In the genomic region with DNA sequence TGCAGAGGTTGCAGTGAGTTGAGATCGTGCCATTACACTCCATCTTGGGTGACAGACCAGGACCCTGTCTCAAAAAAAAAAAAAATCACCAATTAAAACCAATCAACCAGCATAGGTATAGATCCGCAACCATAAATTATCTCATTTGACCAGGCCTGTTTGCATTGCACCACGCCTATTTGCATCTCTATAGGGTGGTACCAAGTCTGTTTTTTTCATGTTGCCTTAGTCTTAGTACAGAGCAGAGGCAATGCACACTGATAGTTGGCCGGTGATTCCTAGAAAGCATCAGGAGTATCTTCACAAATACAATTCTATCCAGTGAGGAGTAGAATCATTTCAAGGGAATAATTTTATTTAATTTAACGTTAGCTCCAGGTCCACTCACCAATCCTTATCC, we compare ENCODE assay signal across 20 cellular contexts. TPM values are rescaled to one million over a fixed set of nuclear protein-coding genes. Genes with fewer than 3 reads are reported as not detected.
DNase-seq lines count a peak whose midpoint lies in the region; ATAC-seq and TF ChIP-seq lines count a peak whose summit lies in the region.
"Had no signal": no experiment of that assay in that cellular context is flagged by ENCODE, and none has a peak within 500 bp of the region (broad histone marks: within the 10 kb centered on the region; RNA-seq: fewer than 3 reads in every experiment).

No MANE protein-coding gene starts in this region.

- no peak overlapping the region for H2AFZ ChIP-seq in neuronal stem cell (ENCODE audit: low read length)

- H3K27ac ChIP-seq in BLaER1 treated with 17β-estradiol and CSF1 and Interleukin-3, amounts not matched to agents 10 nM and 100 nM = peak overlapping the region in 6 of 11 experiments; percentile 34 to 83 (median 64); a peak in 9 of 22 replicates
- H3K27ac ChIP-seq in HEK293 (ENCODE audit: extremely low read depth, low read depth, low read length) (no peak overlapping the region), neuronal stem cell (replicated peaks; ENCODE audit: low read length) (no peak overlapping the region)
- H3K27ac ChIP-seq: BLaER1, HL-60 had no signal

- H2AK5ac ChIP-seq in neuronal stem cell (ENCODE audit: low read depth, low read length) = no peak overlapping the region

- peak overlapping the region in 7 of 11 experiments; percentile 10 to 75 (median 58); a peak in 12 of 22 replicates for H3K4me2 ChIP-seq in BLaER1 treated with 17β-estradiol and CSF1 and Interleukin-3, amounts not matched to agents 10 nM and 100 nM
- H3K4me2 ChIP-seq in neuronal stem cell (ENCODE audit: insufficient read depth, low read length, poor library complexity, severe bottlenecking) = no peak overlapping the region

- H3K4me1 ChIP-seq in BLaER1 treated with 17β-estradiol and CSF1 and Interleukin-3, amounts not matched to agents 10 nM and 100 nM = peaks cover 8 to 74% (median 21%) of the 10 kb centered on the region in 10 experiments; a peak in 17 of 20 replicates
- H3K4me1 ChIP-seq in HEK293 (ENCODE audit: control insufficient read depth, insufficient read depth, low read length) (no peaks in the 10 kb centered on the region), mucosa of descending colon (ENCODE audit: low read depth) (no peaks in the 10 kb centered on the region), neuronal stem cell (ENCODE audit: control insufficient read depth in 2 of 2, insufficient read depth in 1 of 2, low read depth in 1 of 2, low read length in 2 of 2) (peaks cover 0 to 1% of the 10 kb centered on the region in 2 donors)

- no peaks in the 10 kb centered on the region for H4K20me1 ChIP-seq in BLaER1 treated with 17β-estradiol and CSF1 and Interleukin-3, amounts not matched to agents 10 nM and 100 nM
- H4K20me1 ChIP-seq: BLaER1 had no signal

- POLR2A ChIA-PET in HEK293 (lab: Yijun Ruan, JAX) = no interaction called here

- H3K79me1 ChIP-seq in neuronal stem cell (ENCODE audit: low read depth, low read length) = no peaks in the 10 kb centered on the region

- H2BK12ac ChIP-seq in neuronal stem cell (ENCODE audit: low read length) = no peak overlapping the region

- H2BK5ac ChIP-seq in neuronal stem cell (ENCODE audit: low read length) = no peak overlapping the region

- H2BK120ac ChIP-seq in neuronal stem cell (ENCODE audit: low read depth, low read length) = no peak overlapping the region

- DNase-seq in islet precursor cell (peak; percentile 4), mucosa of descending colon (no peak), HuH-7 (ENCODE audit: low spot score) (no peak), neuronal stem cell (ENCODE audit: low spot score) (no peak)
- DNase-seq: 8988T; CD4-positive, CD25-positive, alpha-beta regulatory T cell; CD8-positive, alpha-beta memory T cell; COR-L47; DMS153; DMS79; GDM1; GOT3; H9; IMR-90 had no signal

- ATAC-seq in mucosa of descending colon (peak; percentile 66), GM21423 (IDR thresholded peaks at IDR 0.05; ENCODE audit: unreplicated experiment) (no peak)
- ATAC-seq: K562 had no signal

- no peak overlapping the region for H3K4ac ChIP-seq in neuronal stem cell (ENCODE audit: low read length)

- no peak overlapping the region for H3K14ac ChIP-seq in neuronal stem cell (ENCODE audit: low read length)

- no peak overlapping the region for H3K23ac ChIP-seq in neuronal stem cell (ENCODE audit: low read depth, low read length, poor library complexity)

- H2BK15ac ChIP-seq in neuronal stem cell (ENCODE audit: low read length) = no peak overlapping the region

- no peak overlapping the region for H4K8ac ChIP-seq in neuronal stem cell (ENCODE audit: low read depth, low read length)

- no peaks in the 10 kb centered on the region for H3K9me3 ChIP-seq in BLaER1 treated with 17β-estradiol and CSF1 and Interleukin-3, amounts not matched to agents 10 nM and 100 nM (replicated peaks in 1 of 11)
- no peaks in the 10 kb centered on the region for H3K9me3 ChIP-seq in HEK293 (ENCODE audit: control insufficient read depth, insufficient read depth, low read depth, low read length)
- H3K9me3 ChIP-seq in mucosa of descending colon = no peaks in the 10 kb centered on the region
- no peaks in the 10 kb centered on the region for H3K9me3 ChIP-seq in neuronal stem cell (replicated peaks in 1 of 2; ENCODE audit: control insufficient read depth in 2 of 2, insufficient read depth in 1 of 2, low read depth in 1 of 2, low read length in 2 of 2)
- H3K9me3 ChIP-seq: BLaER1 had no signal

- H3K27me3 ChIP-seq in BLaER1 treated with 17β-estradiol and CSF1 and Interleukin-3, amounts not matched to agents 10 nM and 100 nM = no peaks in the 10 kb centered on the region
- H3K27me3 ChIP-seq in neuronal stem cell (ENCODE audit: control insufficient read depth in 3 of 3, insufficient read depth in 3 of 3, low read depth in 1 of 3, low read length in 3 of 3) = peaks cover 0 to 13% (median 0%) of the 10 kb centered on the region in 3 experiments
- H3K27me3 ChIP-seq: BLaER1 had no signal

- no peak overlapping the region for H3K18ac ChIP-seq in neuronal stem cell (ENCODE audit: low read length)

- WGBS in neuronal stem cell (ENCODE audit: extremely low coverage in 2 of 2, insufficient read length in 2 of 2, insufficient replicate concordance in 1 of 2), 2 donors = no CpG with 5 or more reads among the region's 5 CpGs

- no peak overlapping the region for H3K4me3 ChIP-seq in BLaER1 treated with 17β-estradiol and CSF1 and Interleukin-3, amounts not matched to agents 10 nM and 100 nM
- H3K4me3 ChIP-seq in HEK293 (ENCODE audit: low read depth, low read length) (no peak overlapping the region), mucosa of descending colon (no peak overlapping the region), neuronal stem cell (ENCODE audit: low read length in 2 of 2) (no peak overlapping the region)
- H3K4me3 ChIP-seq: BLaER1, K562 had no signal

- H4K91ac ChIP-seq in neuronal stem cell (ENCODE audit: low read depth, low read length, poor library complexity) = no peak overlapping the region

- H3K9ac ChIP-seq in BLaER1 treated with 17β-estradiol and CSF1 and Interleukin-3, amounts not matched to agents 10 nM and 100 nM = 0 out of 22 replicates have a peak overlapping the region, but pooled peaks of 1 of the 11 experiments have one; percentile 56
- H3K9ac ChIP-seq in neuronal stem cell (ENCODE audit: low read depth, low read length, poor library complexity) = no peak overlapping the region
- H3K9ac ChIP-seq: BLaER1 had no signal

- H3K36me3 ChIP-seq in BLaER1 treated with 17β-estradiol and CSF1 and Interleukin-3, amounts not matched to agents 10 nM and 100 nM = no peaks in the 10 kb centered on the region
- H3K36me3 ChIP-seq in HEK293 (ENCODE audit: control insufficient read depth in 2 of 2, insufficient read depth in 1 of 2, low read length in 2 of 2) = no peaks in the 10 kb centered on the region
- no peaks in the 10 kb centered on the region for H3K36me3 ChIP-seq in mucosa of descending colon (ENCODE audit: low read depth)
- no peaks in the 10 kb centered on the region for H3K36me3 ChIP-seq in neuronal stem cell (replicated peaks in 1 of 2; ENCODE audit: control insufficient read depth in 2 of 2, insufficient read depth in 2 of 2, low read length in 2 of 2)
- H3K36me3 ChIP-seq: BLaER1 had no signal

- CTCF ChIA-PET in HEK293 (lab: Yijun Ruan, JAX) = interaction anchor here (0.6 kb wide), 1 partner anchor 107 kb away, joined by 3 read pairs; no protein-coding TSS in a partner anchor

- TF ChIP-seq CTCF in HEK293 (tag by site-specific recombination; IDR thresholded peaks at IDR 0.05) = no peak
- TF ChIP-seq CTCF in mucosa of descending colon (IDR thresholded peaks at IDR 0.05) = no peak

- intact Hi-C loops in mucosa of descending colon (cut with DNase I, micrococcal nuclease) = no loop called here

TF ChIP-seq in HEK293, 187 proteins besides CTCF, POLR2A, EP300 and RAD21:
- TF ChIP-seq, protein P1, sequence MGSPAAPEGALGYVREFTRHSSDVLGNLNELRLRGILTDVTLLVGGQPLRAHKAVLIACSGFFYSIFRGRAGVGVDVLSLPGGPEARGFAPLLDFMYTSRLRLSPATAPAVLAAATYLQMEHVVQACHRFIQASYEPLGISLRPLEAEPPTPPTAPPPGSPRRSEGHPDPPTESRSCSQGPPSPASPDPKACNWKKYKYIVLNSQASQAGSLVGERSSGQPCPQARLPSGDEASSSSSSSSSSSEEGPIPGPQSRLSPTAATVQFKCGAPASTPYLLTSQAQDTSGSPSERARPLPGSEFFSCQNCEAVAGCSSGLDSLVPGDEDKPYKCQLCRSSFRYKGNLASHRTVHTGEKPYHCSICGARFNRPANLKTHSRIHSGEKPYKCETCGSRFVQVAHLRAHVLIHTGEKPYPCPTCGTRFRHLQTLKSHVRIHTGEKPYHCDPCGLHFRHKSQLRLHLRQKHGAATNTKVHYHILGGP (tag by site-specific recombination; IDR thresholded peaks at IDR 0.05) = peak; percentile 30; the same call in 1 of the 2 replicates
- TF ChIP-seq, protein P2, sequence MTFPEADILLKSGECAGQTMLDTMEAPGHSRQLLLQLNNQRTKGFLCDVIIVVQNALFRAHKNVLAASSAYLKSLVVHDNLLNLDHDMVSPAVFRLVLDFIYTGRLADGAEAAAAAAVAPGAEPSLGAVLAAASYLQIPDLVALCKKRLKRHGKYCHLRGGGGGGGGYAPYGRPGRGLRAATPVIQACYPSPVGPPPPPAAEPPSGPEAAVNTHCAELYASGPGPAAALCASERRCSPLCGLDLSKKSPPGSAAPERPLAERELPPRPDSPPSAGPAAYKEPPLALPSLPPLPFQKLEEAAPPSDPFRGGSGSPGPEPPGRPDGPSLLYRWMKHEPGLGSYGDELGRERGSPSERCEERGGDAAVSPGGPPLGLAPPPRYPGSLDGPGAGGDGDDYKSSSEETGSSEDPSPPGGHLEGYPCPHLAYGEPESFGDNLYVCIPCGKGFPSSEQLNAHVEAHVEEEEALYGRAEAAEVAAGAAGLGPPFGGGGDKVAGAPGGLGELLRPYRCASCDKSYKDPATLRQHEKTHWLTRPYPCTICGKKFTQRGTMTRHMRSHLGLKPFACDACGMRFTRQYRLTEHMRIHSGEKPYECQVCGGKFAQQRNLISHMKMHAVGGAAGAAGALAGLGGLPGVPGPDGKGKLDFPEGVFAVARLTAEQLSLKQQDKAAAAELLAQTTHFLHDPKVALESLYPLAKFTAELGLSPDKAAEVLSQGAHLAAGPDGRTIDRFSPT (tag by site-specific recombination; IDR thresholded peaks at IDR 0.05) = no peak

RNA-seq across cellular contexts. Expression of a gene that starts 9.3 kb away (rescaled TPM):
- total RNA-seq in mucosa of descending colon = 10 to 100 TPM; 35.5 to 51.0 (median 41.2) TPM
- 21.0 TPM for polyA plus RNA-seq in neuronal stem cell (2013, experiment 1 of 2)
- polyA plus RNA-seq in neuronal stem cell (2013, experiment 2 of 2) = 21.8 TPM

Comparison
In these comparisons a context has a peak if more than half of its experiments do, and no peak if none do; other contexts are left out.
1. H3K27ac ChIP-seq: peak in BLaER1 treated with 17β-estradiol and CSF1 and Interleukin-3, amounts not matched to agents 10 nM and 100 nM (6 of 11); none in HEK293 (single experiment) and neuronal stem cell (single experiment).